In the genomic region with DNA sequence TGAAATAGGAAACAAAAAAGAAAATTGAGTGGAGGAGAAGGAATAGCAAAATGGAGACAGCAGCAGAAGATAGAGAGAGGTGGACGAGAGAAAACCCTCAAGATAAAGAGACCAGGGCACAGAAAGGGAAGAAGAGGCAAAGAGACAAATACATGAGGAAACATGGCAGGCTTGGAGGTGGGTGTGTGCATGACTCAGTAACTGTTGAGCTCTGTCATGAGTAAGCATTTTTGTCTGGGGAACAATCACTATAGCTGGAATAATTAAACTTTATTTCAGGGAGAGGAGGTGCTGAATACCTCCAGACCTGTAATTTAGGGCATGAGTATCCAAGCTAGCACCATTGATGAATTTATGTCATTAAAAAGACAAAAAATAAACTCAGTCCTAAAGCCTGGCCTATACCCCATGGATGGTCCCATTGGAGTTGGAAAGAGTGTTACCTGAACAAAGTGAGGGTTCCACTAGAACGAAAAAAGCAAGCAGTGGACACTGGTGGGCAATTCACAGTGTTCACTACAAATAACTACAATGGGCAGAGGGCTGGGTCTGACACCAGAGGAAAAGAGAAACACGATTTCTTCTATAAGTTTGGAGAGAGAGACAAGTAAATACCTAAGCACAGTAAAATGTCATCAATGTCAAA, we compare ENCODE assay signal across 28 cellular contexts.
DNase-seq lines count a peak whose midpoint lies in the region; ATAC-seq, FAIRE-seq and TF ChIP-seq lines count a peak whose summit lies in the region.
"Had no signal": no experiment of that assay in that cellular context is flagged by ENCODE, and none has a peak within 500 bp of the region (broad histone marks: within the 10 kb centered on the region; RNA-seq: fewer than 3 reads in every experiment).

No MANE protein-coding gene starts in this region.

- DNase-seq in GM23248 (peak; percentile 33), NCI-H226 (peak; percentile 26), astrocyte (ENCODE audit: low read depth) (peak; percentile 32), kidney tubule cell (ENCODE audit: low spot score) (peak; percentile 46), T-helper 1 cell (no peak), right lobe of liver (no peak), NCI-H446 treated with DMSO at 0.1 percent for 48 hours (lab: John Stamatoyannopoulos, UW) (no peak)
- DNase-seq: activated CD4-positive, alpha-beta T cell treated with anti-CD3 and anti-CD28 coated beads, Interleukin-2, amount 10 ng/mL, durations not matched to agents 24 days and 14 days; activated T-cell treated with anti-CD3 and anti-CD28 coated beads, Interleukin-2, amount 50 U/mL, for 72 hours; CD4-positive, CD25-positive, alpha-beta regulatory T cell; cerebellar nuclear complex; dorsolateral prefrontal cortex; foreskin fibroblast; GOT3; heart right ventricle; mesendoderm; NCI-H1092 treated with DMSO at 0.1 percent for 48 hours; NCI-H2029 treated with DMSO at 0.1 percent for 48 hours; stimulated activated CD8-positive, alpha-beta memory T cell treated with anti-CD3 and anti-CD28 coated beads, Interleukin-4, amount 100 ng/mL, for 48 hours; transverse colon had no signal

- no peaks in the 10 kb centered on the region for H3F3A ChIP-seq in GM23248 (ENCODE audit: insufficient read depth)

- H3K36me3 ChIP-seq in GM23248 (ENCODE audit: low read depth) (no peaks in the 10 kb centered on the region), astrocyte (ENCODE audit: insufficient read depth, low read length) (no peaks in the 10 kb centered on the region), right lobe of liver (no peaks in the 10 kb centered on the region)
- H3K36me3 ChIP-seq: heart right ventricle, neutrophil, prostate gland, SJSA1, transverse colon had no signal

- 6 to 12% methylated on average over 3 of the region's 3 CpGs for WGBS in GM23248 (ENCODE audit: low coverage in 1 of 2, low lambda C conversion rate in 2 of 2, missing lambda C conversion rate in 2 of 2), 2 experiments
- 29% methylated on average over 3 of the region's 3 CpGs for WGBS in right lobe of liver (ENCODE audit: insufficient coverage, low coverage, low lambda C conversion rate, missing lambda C conversion rate)

- no peak for TF ChIP-seq POLR2A in right lobe of liver (IDR thresholded peaks at IDR 0.05)

- H3K9me3 ChIP-seq in GM23248 (ENCODE audit: low read depth), result no peaks in the 10 kb centered on the region
- no peaks in the 10 kb centered on the region for H3K9me3 ChIP-seq in astrocyte (ENCODE audit: insufficient read depth, low read depth, low read length)
- H3K9me3 ChIP-seq in right lobe of liver, result no peaks in the 10 kb centered on the region
- H3K9me3 ChIP-seq: heart right ventricle, neutrophil, prostate gland, SJSA1, transverse colon had no signal

- H4K20me1 ChIP-seq in GM23248 (ENCODE audit: insufficient read depth) (no peaks in the 10 kb centered on the region), astrocyte (ENCODE audit: insufficient read depth, low read length) (no peaks in the 10 kb centered on the region)

- no peaks in the 10 kb centered on the region for H3K36me3 Mint-ChIP-seq in astrocyte (ENCODE audit: low read depth, unreplicated experiment)
- H3K36me3 Mint-ChIP-seq: activated naive CD4-positive, alpha-beta T cell treated with anti-CD3 and anti-CD28 coated beads, Interleukin-2, amount 50 U/mL, for 24 hours; CD4-positive, CD25-positive, alpha-beta regulatory T cell had no signal

- H3K79me2 ChIP-seq in GM23248 (ENCODE audit: insufficient read depth), result no peaks in the 10 kb centered on the region
- no peaks in the 10 kb centered on the region for H3K79me2 ChIP-seq in astrocyte (ENCODE audit: insufficient read depth, low read length)

- H3K9me2 ChIP-seq in GM23248 (ENCODE audit: insufficient read depth), result no peaks in the 10 kb centered on the region

- no peak overlapping the region for H3K27ac Mint-ChIP-seq in astrocyte (ENCODE audit: unreplicated experiment)
- H3K27ac Mint-ChIP-seq: activated CD4-positive, alpha-beta T cell treated with anti-CD3 and anti-CD28 coated beads, Interleukin-2, amount 10 ng/mL, durations not matched to agents 24 days and 14 days; activated naive CD4-positive, alpha-beta T cell treated with anti-CD3 and anti-CD28 coated beads, Interleukin-2, amount 50 U/mL, for 24 hours; activated T-cell treated with anti-CD3 and anti-CD28 coated beads, Interleukin-2, amount 50 U/mL, for 72 hours; CD4-positive, CD25-positive, alpha-beta regulatory T cell; T-helper 1 cell treated with Interleukin-12 subunit alpha and Interleukin-12 subunit beta and Interleukin-4 antibody, amounts not matched to agents 30 μg/mL and 1 μg/mL, for 36 hours had no signal

- in situ Hi-C loops in GM23248 (cut with MboI), result no loop called here

- no peak for FAIRE-seq in astrocyte (lab: Jason Lieb, UNC)

- H2AFZ ChIP-seq in GM23248, result no peak overlapping the region
- peak overlapping the region; percentile 34 for H2AFZ ChIP-seq in astrocyte (ENCODE audit: low read depth, low read length)

- H3K4me3 ChIP-seq in GM23248, result no peak overlapping the region
- no peak overlapping the region for H3K4me3 ChIP-seq in astrocyte (ENCODE audit: insufficient read depth, low read depth, low read length)
- no peak overlapping the region for H3K4me3 ChIP-seq in right lobe of liver
- H3K4me3 ChIP-seq: dorsolateral prefrontal cortex, heart right ventricle, prostate gland, SJSA1, transverse colon had no signal

- peaks cover 18% of the 10 kb centered on the region for H3K4me1 Mint-ChIP-seq in astrocyte (ENCODE audit: low read depth, unreplicated experiment)
- H3K4me1 Mint-ChIP-seq: activated CD4-positive, alpha-beta T cell treated with anti-CD3 and anti-CD28 coated beads, Interleukin-2, amount 10 ng/mL, durations not matched to agents 24 days and 14 days; activated naive CD4-positive, alpha-beta T cell treated with anti-CD3 and anti-CD28 coated beads, Interleukin-2, amount 50 U/mL, for 24 hours; CD4-positive, CD25-positive, alpha-beta regulatory T cell had no signal

- H3K4me2 ChIP-seq in GM23248 (ENCODE audit: unreplicated experiment) (no peak overlapping the region), astrocyte (ENCODE audit: low read length) (no peak overlapping the region)

- H3K4me1 ChIP-seq in GM23248 (ENCODE audit: insufficient read depth), result no peaks in the 10 kb centered on the region
- peaks cover 6% of the 10 kb centered on the region for H3K4me1 ChIP-seq in astrocyte (ENCODE audit: insufficient read depth, low read length)
- H3K4me1 ChIP-seq in right lobe of liver, result no peaks in the 10 kb centered on the region
- H3K4me1 ChIP-seq: heart right ventricle, prostate gland, SJSA1, transverse colon had no signal

- intact Hi-C loops in right lobe of liver (cut with DNase I), result no loop called here

- no peaks in the 10 kb centered on the region for H3K27me3 ChIP-seq in GM23248 (replicated peaks; ENCODE audit: insufficient read depth)
- no peaks in the 10 kb centered on the region for H3K27me3 ChIP-seq in astrocyte (ENCODE audit: insufficient read depth, low read length)
- H3K27me3 ChIP-seq in right lobe of liver, result no peaks in the 10 kb centered on the region
- H3K27me3 ChIP-seq: dorsolateral prefrontal cortex, heart right ventricle, neutrophil, SJSA1, transverse colon had no signal

- TF ChIP-seq CTCF in astrocyte (IDR thresholded peaks at IDR 0.05; ENCODE audit: insufficient read depth, low read depth, low read length) (no peak), right lobe of liver (IDR thresholded peaks at IDR 0.05) (no peak)

- no peak for ATAC-seq in HG02610 (IDR thresholded peaks at IDR 0.05; ENCODE audit: unreplicated experiment)
- ATAC-seq in right lobe of liver, result no peak
- ATAC-seq: activated T-cell treated with anti-CD3 and anti-CD28 coated beads, Interleukin-2, amount 50 U/mL, for 72 hours; heart right ventricle; Panc1 had no signal

- no peaks in the 10 kb centered on the region for H3K9me3 Mint-ChIP-seq in astrocyte (ENCODE audit: unreplicated experiment)
- H3K9me3 Mint-ChIP-seq: activated CD4-positive, alpha-beta T cell treated with anti-CD3 and anti-CD28 coated beads, Interleukin-2, amount 10 ng/mL, durations not matched to agents 24 days and 14 days; activated naive CD4-positive, alpha-beta T cell treated with anti-CD3 and anti-CD28 coated beads, Interleukin-2, amount 50 U/mL, for 24 hours; activated T-cell treated with anti-CD3 and anti-CD28 coated beads, Interleukin-2, amount 50 U/mL, for 72 hours; T-helper 1 cell treated with Interleukin-12 subunit alpha and Interleukin-12 subunit beta and Interleukin-4 antibody, amounts not matched to agents 30 μg/mL and 1 μg/mL, for 36 hours had no signal

- no peaks in the 10 kb centered on the region for H3K27me3 Mint-ChIP-seq in astrocyte (ENCODE audit: low read depth, unreplicated experiment)
- H3K27me3 Mint-ChIP-seq: activated CD4-positive, alpha-beta T cell treated with anti-CD3 and anti-CD28 coated beads, Interleukin-2, amount 10 ng/mL, durations not matched to agents 24 days and 14 days; CD4-positive, CD25-positive, alpha-beta regulatory T cell had no signal

- no peak overlapping the region for H3K27ac ChIP-seq in GM23248
- H3K27ac ChIP-seq in astrocyte (ENCODE audit: low read depth, low read length), result no peak overlapping the region
- H3K27ac ChIP-seq in right lobe of liver, result no peak overlapping the region
- H3K27ac ChIP-seq: dorsolateral prefrontal cortex, heart right ventricle, neutrophil, prostate gland, SJSA1, transverse colon, VCaP had no signal

- H3K4me3 Mint-ChIP-seq in astrocyte (ENCODE audit: unreplicated experiment), result no peak overlapping the region
- H3K4me3 Mint-ChIP-seq: activated CD4-positive, alpha-beta T cell treated with anti-CD3 and anti-CD28 coated beads, Interleukin-2, amount 10 ng/mL, durations not matched to agents 24 days and 14 days; activated naive CD4-positive, alpha-beta T cell treated with anti-CD3 and anti-CD28 coated beads, Interleukin-2, amount 50 U/mL, for 24 hours; activated T-cell treated with anti-CD3 and anti-CD28 coated beads, Interleukin-2, amount 50 U/mL, for 72 hours; CD4-positive, CD25-positive, alpha-beta regulatory T cell; T-helper 1 cell treated with Interleukin-12 subunit alpha and Interleukin-12 subunit beta and Interleukin-4 antibody, amounts not matched to agents 30 μg/mL and 1 μg/mL, for 36 hours had no signal

- no peak overlapping the region for H3K9ac ChIP-seq in GM23248
- no peak overlapping the region for H3K9ac ChIP-seq in astrocyte (ENCODE audit: low read length)

Comparison
In these comparisons a context has a peak if more than half of its experiments do, and no peak if none do; other contexts are left out.
1. DNase-seq: peak in GM23248 (single experiment), NCI-H226 (single experiment), astrocyte (single experiment) and kidney tubule cell (single experiment); none in T-helper 1 cell (0 of 5), right lobe of liver (0 of 3) and NCI-H446 treated with DMSO at 0.1 percent for 48 hours (single experiment).